9 cellular contexts compared by ENCODE assay signal in the genomic region with DNA sequence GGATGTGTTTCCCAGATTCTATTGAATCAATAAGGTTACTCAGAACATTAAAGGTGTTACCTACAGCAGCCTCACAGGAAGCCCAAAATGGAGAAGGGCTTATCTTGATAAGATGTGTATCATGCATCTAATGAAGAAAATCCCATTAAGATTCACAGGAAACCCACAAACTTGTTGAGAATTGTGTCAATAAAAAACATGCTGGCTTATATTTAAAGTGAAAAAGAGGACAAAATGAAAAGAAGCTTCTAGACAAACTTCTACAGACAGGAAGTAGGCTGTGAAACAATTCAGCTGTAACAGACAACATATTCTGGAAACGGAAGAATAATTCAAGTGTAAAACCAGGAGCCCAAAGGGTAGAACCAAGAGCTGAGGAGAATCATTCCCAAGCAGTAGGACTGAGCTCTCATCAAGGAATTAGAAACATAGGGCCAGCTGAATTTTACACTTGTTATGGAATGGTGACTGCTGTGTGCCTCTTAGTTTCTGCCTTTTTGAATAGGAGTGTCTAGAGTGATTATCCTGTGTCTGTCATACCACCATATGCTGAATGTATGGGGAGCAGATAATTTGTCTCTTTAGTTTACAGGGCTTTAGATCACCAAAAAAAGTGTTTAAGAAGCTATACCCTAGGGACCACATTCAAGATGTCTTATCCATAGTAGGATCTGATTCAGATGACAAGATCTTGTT. TPM values are rescaled to one million over a fixed set of nuclear protein-coding genes. Genes with fewer than 3 reads are reported as not detected.
DNase-seq lines count a peak whose midpoint lies in the region; ATAC-seq, FAIRE-seq and TF ChIP-seq lines count a peak whose summit lies in the region.
"Had no signal": no experiment of that assay in that cellular context is flagged by ENCODE, and none has a peak within 500 bp of the region (broad histone marks: within the 10 kb centered on the region; RNA-seq: fewer than 3 reads in every experiment).

No MANE protein-coding gene starts in this region.

- H3K4me3 Mint-ChIP-seq in CD4-positive, alpha-beta memory T cell: peak overlapping the region; percentile 43 to 85 (median 78)
- H3K4me3 Mint-ChIP-seq in nephron progenitor cell: no peak overlapping the region

- WGBS in GM12878 (ENCODE audit: insufficient coverage, insufficient replicate concordance, low lambda C conversion rate, missing lambda C conversion rate): 0% methylated on average over 1 of the region's 1 CpG

- H3K27me3 Mint-ChIP-seq in CD4-positive, alpha-beta memory T cell: no peaks in the 10 kb centered on the region
- no peaks in the 10 kb centered on the region for H3K27me3 Mint-ChIP-seq in nephron progenitor cell (ENCODE audit: low read depth, poor library complexity)

- peak overlapping the region in 1 of 2 donors; percentile 12 for H3K4me3 ChIP-seq in CD4-positive, alpha-beta memory T cell (ENCODE audit: low read length in 2 of 2)
- H3K4me3 ChIP-seq in GM12878: peak overlapping the region; percentile 8; the same call in 1 of the 2 replicates

- peaks cover 90% of the 10 kb centered on the region for H3K79me2 ChIP-seq in GM12878 (ENCODE audit: control insufficient read depth, insufficient read depth, low read length)

- peaks cover 85% of the 10 kb centered on the region for H3K4me1 ChIP-seq in CD4-positive, alpha-beta memory T cell (ENCODE audit: insufficient read depth, low read length)
- peaks cover 23% of the 10 kb centered on the region for H3K4me1 ChIP-seq in GM12878 (ENCODE audit: control insufficient read depth, insufficient read depth, low read length)

- H3K9ac ChIP-seq in GM12878 (ENCODE audit: control insufficient read depth, insufficient read depth, low read length): 0 out of 2 replicates have a peak overlapping the region, but pooled peaks have one; percentile 28

- H4K20me1 ChIP-seq in GM12878 (ENCODE audit: control insufficient read depth, insufficient read depth): no peaks in the 10 kb centered on the region

- CTCF ChIA-PET in CD4-positive, alpha-beta memory T cell (lab: Charles Lee; ENCODE audit: partially characterized antibody): interaction anchor here (0.9 to 2.7 kb wide), 4 partner anchors 9 to 186 kb away, joined by 3 to 14 read pairs (median 4); a partner anchor contains a TSS
- CTCF ChIA-PET in GM12878 (lab: Yijun Ruan, JAX): interaction anchor here (0.9 to 2.5 kb wide), 9 partner anchors 8 to 556 kb away, joined by 3 to 11 read pairs (median 3); a partner anchor contains a TSS

- ATAC-seq in HG03354 (IDR thresholded peaks at IDR 0.05; ENCODE audit: poor library complexity, severe bottlenecking, unreplicated experiment) (peak; percentile 39), GM12878 (peak; percentile 65), GM21381 (IDR thresholded peaks at IDR 0.05; ENCODE audit: unreplicated experiment) (no peak)

- TF ChIP-seq CTCF in GM12878 (IDR thresholded peaks at IDR 0.05 in 2 of 3, conservative IDR thresholded peaks at IDR 0.05 in 1 of 3; ENCODE audit: control insufficient read depth in 2 of 3, extremely low read depth in 1 of 3, insufficient read depth in 1 of 3, low read depth in 3 of 3, low read length in 3 of 3): no peak
- no peak for TF ChIP-seq CTCF in nephron progenitor cell (IDR thresholded peaks at IDR 0.05)

- H3K27ac ChIP-seq in CD4-positive, alpha-beta memory T cell (ENCODE audit: low read depth, low read length): peak overlapping the region; percentile 54
- H3K27ac ChIP-seq in GM12878 (ENCODE audit: control insufficient read depth, insufficient read depth) (peak overlapping the region; percentile 78), substantia nigra (ENCODE audit: low read depth, low read length, poor library complexity, severe bottlenecking) (no peak overlapping the region)

- peak overlapping the region; percentile 82 to 98 (median 92) for H3K27ac Mint-ChIP-seq in CD4-positive, alpha-beta memory T cell
- peak overlapping the region; percentile 40 for H3K27ac Mint-ChIP-seq in nephron progenitor cell

- SMC1A ChIA-PET in GM12878 (lab: Charles Lee; ENCODE audit: uncharacterized antibody, unreplicated experiment): interaction anchor here (0.9 to 2.1 kb wide), 6 partner anchors 9 to 106 kb away, joined by 3 to 14 read pairs (median 6); a partner anchor contains a TSS

- no peaks in the 10 kb centered on the region for H3K9me3 Mint-ChIP-seq in CD4-positive, alpha-beta memory T cell
- no peaks in the 10 kb centered on the region for H3K9me3 Mint-ChIP-seq in nephron progenitor cell

- POLR2A ChIA-PET in CD4-positive, alpha-beta memory T cell (lab: Charles Lee; ENCODE audit: partially characterized antibody): interaction anchor here (0.6 to 4.8 kb wide), 7 partner anchors 9 to 256 kb away, joined by 3 to 94 read pairs (median 6); a partner anchor contains a TSS
- POLR2A ChIA-PET in GM12878 (lab: Charles Lee): interaction anchor here (0.6 to 2.1 kb wide), 5 partner anchors 10 to 1224 kb away, joined by 3 to 18 read pairs (median 4); a partner anchor contains a TSS

- H3K4me2 ChIP-seq in GM12878 (ENCODE audit: control insufficient read depth, insufficient read depth): peak overlapping the region; percentile 74

- peak overlapping the region; percentile 37 for H2AFZ ChIP-seq in GM12878 (ENCODE audit: control insufficient read depth, low read depth, low read length)

- H3K36me3 ChIP-seq in CD4-positive, alpha-beta memory T cell (ENCODE audit: insufficient read depth, low read length): no peaks in the 10 kb centered on the region
- peaks cover 0 to 7% of the 10 kb centered on the region in 2 experiments for H3K36me3 ChIP-seq in GM12878 (ENCODE audit: control insufficient read depth in 2 of 2, insufficient read depth in 2 of 2, low read length in 1 of 2)

- peak; percentile 47 to 68 (median 56) for DNase-seq in CD4-positive, alpha-beta memory T cell
- no peak for DNase-seq in GM12878 (ENCODE audit: low read depth, low spot score)
- no peak for DNase-seq in nephron progenitor cell
- DNase-seq in SHP77 (lab: John Stamatoyannopoulos, UW): no peak
- no peak for DNase-seq in substantia nigra (lab: John Stamatoyannopoulos, UW)
- DNase-seq in NCI-H748 (lab: John Stamatoyannopoulos, UW; ENCODE audit: unreplicated experiment): no peak
- DNase-seq: NK-92 treated with Interleukin-12 subunit alpha and Interleukin-12 subunit beta, amount 100 ng/mL, for 24 hours had no signal

- H3K36me3 Mint-ChIP-seq in CD4-positive, alpha-beta memory T cell: peaks cover 7 to 13% of the 10 kb centered on the region in 2 donors
- H3K36me3 Mint-ChIP-seq in nephron progenitor cell (ENCODE audit: low read depth): peaks cover 25% of the 10 kb centered on the region

- FAIRE-seq in GM12878 (lab: Jason Lieb, UNC): no peak

- in situ Hi-C loops in GM12878 (cut with MboI): no loop called here

- peaks cover 53 to 79% (median 62%) of the 10 kb centered on the region in 4 donors for H3K4me1 Mint-ChIP-seq in CD4-positive, alpha-beta memory T cell
- peaks cover 31% of the 10 kb centered on the region for H3K4me1 Mint-ChIP-seq in nephron progenitor cell

- intact Hi-C loops in CD4-positive, alpha-beta memory T cell (cut with micrococcal nuclease): loop anchor here (1.0 kb wide), 1 partner anchor 10 kb away; a partner anchor contains a TSS
- intact Hi-C loops in GM12878 (cut with micrococcal nuclease; ENCODE audit: unreplicated experiment): no loop called here

- no peak for TF ChIP-seq EP300 in GM12878 (IDR thresholded peaks at IDR 0.05; ENCODE audit: borderline replicate concordance in 1 of 2, control insufficient read depth in 1 of 2, low read depth in 2 of 2, low read length in 2 of 2)

- TF ChIP-seq POLR2A in GM12878 (IDR thresholded peaks at IDR 0.05; ENCODE audit: low read depth, low read length): no peak

- no peaks in the 10 kb centered on the region for H3K27me3 ChIP-seq in CD4-positive, alpha-beta memory T cell (ENCODE audit: insufficient read depth, low read length)
- no peaks in the 10 kb centered on the region for H3K27me3 ChIP-seq in GM12878 (replicated peaks in 1 of 2; ENCODE audit: control insufficient read depth in 2 of 2, insufficient read depth in 2 of 2, low read length in 1 of 2)

- BruUV-seq in GM12878 (replicated peaks; lab: Mats Ljungman, UMichigan): no TSS peak

- no peaks in the 10 kb centered on the region for H3K9me3 ChIP-seq in CD4-positive, alpha-beta memory T cell (ENCODE audit: control insufficient read depth in 1 of 2, low read length in 2 of 2)
- no peaks in the 10 kb centered on the region; the same call in 2 of the 3 replicates for H3K9me3 ChIP-seq in GM12878 (replicated peaks; ENCODE audit: control insufficient read depth, insufficient read depth, low read length)

- no peak for TF ChIP-seq RAD21 in GM12878 (IDR thresholded peaks at IDR 0.05; ENCODE audit: insufficient read depth, low read depth, low read length)

- RAD21 ChIA-PET in GM12878 (lab: Charles Lee; ENCODE audit: unreplicated experiment): interaction anchor here (0.8 to 2.4 kb wide), 5 partner anchors 9 to 174 kb away, joined by 3 to 7 read pairs (median 4); no protein-coding TSS in a partner anchor

RNA-seq across cellular contexts. Expression of a gene that starts 9.6 kb away (rescaled TPM):
- 10 to 100 TPM; 77.2 to 82.7 TPM for total RNA-seq in CD4-positive, alpha-beta memory T cell
- polyA plus RNA-seq in CD4-positive, alpha-beta memory T cell: 10 to 100 TPM; 49.8 to 78.9 TPM
- 84.9 and 88.1 TPM in 2 replicates for total RNA-seq in GM12878 (2013; cell fraction: nucleolus; rRNA removed)
- total RNA-seq in GM12878 (2014; rRNA removed): 78.4 and 79.9 TPM in 2 replicates
- 81.4 and 88.8 TPM in 2 replicates for total RNA-seq in GM12878 (2014; rRNA removed; fragmentation: Illumina TruSeq; extraction: Trizol)
- 104 and 108 TPM in 2 replicates for total RNA-seq in GM12878 (2021)
- 51.0 TPM for polyA plus RNA-seq in GM12878 (2011; ENCODE audit: low read depth)
- polyA plus RNA-seq in GM12878 (2011; rRNA removed): 89.6 and 105 TPM in 2 replicates
- 71.9 and 76.2 TPM in 2 replicates for polyA plus RNA-seq in GM12878 (2011; cell fraction: cytosol; rRNA removed)
- 40.1 and 59.2 TPM in 2 replicates for polyA plus RNA-seq in GM12878 (2011; cell fraction: nucleus; rRNA removed)
- 60.9 and 70.4 TPM in 2 replicates for polyA plus RNA-seq in GM12878 (2012)
- polyA plus RNA-seq in GM12878 (2014; fragmentation: Illumina TruSeq; extraction: Trizol): 120 and 136 TPM in 2 replicates
- polyA plus RNA-seq in GM12878 (2014; fragmentation: Nextera tagmentation; extraction: Ambion mirVana): 100 to 1,000 TPM in 1 of 2 experiments, 10 to 100 TPM in 1; 88.9 to 115 TPM
- 73.5 and 86.5 TPM in 2 replicates for polyA plus RNA-seq in GM12878 (2014; rRNA removed)
- 100 to 1,000 TPM; 137 to 149 TPM for polyA plus RNA-seq in GM12878 (2016; fragmentation: Nextera tagmentation; extraction: Ambion mirVana)
- 67.1 and 77.4 TPM in 2 replicates for polyA minus RNA-seq in GM12878 (2011; rRNA and poly(A)+ RNA removed)
- 35.5 and 39.3 TPM in 2 replicates for polyA minus RNA-seq in GM12878 (2011; cell fraction: cytosol; rRNA and poly(A)+ RNA removed)
- 23.0 and 32.3 TPM in 2 replicates for polyA minus RNA-seq in GM12878 (2011; cell fraction: nucleus; rRNA and poly(A)+ RNA removed)

RNA-seq across cellular contexts. Expression of a gene that starts 13.6 kb away (rescaled TPM):
- total RNA-seq in CD4-positive, alpha-beta memory T cell: 10 to 100 TPM; 24.1 to 26.1 TPM
- 10 to 100 TPM; 30.9 to 39.6 TPM for polyA plus RNA-seq in CD4-positive, alpha-beta memory T cell
- 20.4 and 20.5 TPM in 2 replicates for total RNA-seq in GM12878 (2013; cell fraction: nucleolus; rRNA removed)
- 58.1 and 72.0 TPM in 2 replicates for total RNA-seq in GM12878 (2014; rRNA removed)
- total RNA-seq in GM12878 (2014; rRNA removed; fragmentation: Illumina TruSeq; extraction: Trizol): 109 and 115 TPM in 2 replicates
- 64.5 and 67.7 TPM in 2 replicates for total RNA-seq in GM12878 (2021)
- polyA plus RNA-seq in GM12878 (2011; ENCODE audit: low read depth): 27.1 TPM
- polyA plus RNA-seq in GM12878 (2011; rRNA removed): 135 and 153 TPM in 2 replicates
- 96.7 and 182 TPM in 2 replicates for polyA plus RNA-seq in GM12878 (2011; cell fraction: cytosol; rRNA removed)
- polyA plus RNA-seq in GM12878 (2011; cell fraction: nucleus; rRNA removed): 68.0 and 72.7 TPM in 2 replicates
- 36.4 and 44.6 TPM in 2 replicates for polyA plus RNA-seq in GM12878 (2012)
- polyA plus RNA-seq in GM12878 (2014; fragmentation: Illumina TruSeq; extraction: Trizol): 156 and 189 TPM in 2 replicates
- 100 to 1,000 TPM; 156 to 162 TPM for polyA plus RNA-seq in GM12878 (2014; fragmentation: Nextera tagmentation; extraction: Ambion mirVana)
- polyA plus RNA-seq in GM12878 (2014; rRNA removed): 82.6 and 109 TPM in 2 replicates
- 100 to 1,000 TPM; 170 to 180 TPM for polyA plus RNA-seq in GM12878 (2016; fragmentation: Nextera tagmentation; extraction: Ambion mirVana)
- polyA minus RNA-seq in GM12878 (2011; rRNA and poly(A)+ RNA removed): 46.5 and 55.7 TPM in 2 replicates
- polyA minus RNA-seq in GM12878 (2011; cell fraction: cytosol; rRNA and poly(A)+ RNA removed): 17.9 and 20.1 TPM in 2 replicates
- 15.4 and 16.3 TPM in 2 replicates for polyA minus RNA-seq in GM12878 (2011; cell fraction: nucleus; rRNA and poly(A)+ RNA removed)

Comparison
In these comparisons a context has a peak if more than half of its experiments do, and no peak if none do; other contexts are left out.
1. DNase-seq: peak in CD4-positive, alpha-beta memory T cell (5 of 5); none in GM12878 (single experiment), nephron progenitor cell (single experiment), SHP77 (0 of 2), substantia nigra (0 of 49) and NCI-H748 (single experiment).